ENCODE assay signal across 24 cellular contexts in the genomic region with DNA sequence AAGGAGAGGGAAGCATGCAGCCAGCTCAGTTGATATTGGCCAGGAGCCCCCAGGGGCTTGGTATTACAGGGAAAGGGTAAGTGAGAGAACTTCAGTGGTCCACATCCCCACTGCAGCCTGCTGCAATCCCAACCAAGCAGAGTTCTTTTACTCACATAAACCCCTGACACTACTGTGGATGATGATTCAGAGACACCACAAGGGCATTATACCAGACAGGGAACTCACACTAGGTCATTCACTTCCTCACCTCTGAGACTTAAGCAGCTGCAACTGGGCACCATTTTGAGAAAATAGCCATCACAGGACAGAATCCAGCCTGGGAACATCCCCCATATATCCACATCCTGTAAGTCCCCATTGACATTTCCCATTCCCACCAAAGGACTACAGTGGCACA.
DNase-seq lines count a peak whose midpoint lies in the region; FAIRE-seq and TF ChIP-seq lines count a peak whose summit lies in the region.
"Had no signal": no experiment of that assay in that cellular context is flagged by ENCODE, and none has a peak within 500 bp of the region (broad histone marks: within the 10 kb centered on the region; RNA-seq: fewer than 3 reads in every experiment).

No MANE protein-coding gene starts in this region.

- H2BK5ac ChIP-seq in H1 (ENCODE audit: low read depth, low read length) = no peak overlapping the region

- no peak overlapping the region for H4K5ac ChIP-seq in H1 (ENCODE audit: insufficient read length, low read depth, low read length)

- H3K9me3 ChIP-seq in GM23248 (ENCODE audit: low read depth) (no peaks in the 10 kb centered on the region), H1 (ENCODE audit: insufficient read depth in 2 of 2, low read depth in 1 of 2, low read length in 1 of 2) (no peaks in the 10 kb centered on the region), prostate gland (no peaks in the 10 kb centered on the region)
- H3K9me3 ChIP-seq: Caco-2 had no signal

- no peak overlapping the region for H2AK5ac ChIP-seq in H1 (ENCODE audit: low read depth, low read length)

- FAIRE-seq in H1 (lab: Jason Lieb, UNC) = no peak
- FAIRE-seq: GM12878, HTR-8/SVneo had no signal

- no peak overlapping the region for H3K23ac ChIP-seq in H1 (ENCODE audit: insufficient read length)

- H4K91ac ChIP-seq in H1 (replicated peaks; ENCODE audit: insufficient read length, low read length) = no peak overlapping the region

- TF ChIP-seq CTCF in H1 (IDR thresholded peaks at IDR 0.05; ENCODE audit: control extremely low read depth in 1 of 3, insufficient read depth in 1 of 3, low read depth in 1 of 3, low read length in 3 of 3) (no peak), prostate gland (IDR thresholded peaks at IDR 0.05) (no peak)

- H3F3A ChIP-seq in GM23248 (ENCODE audit: insufficient read depth) = no peaks in the 10 kb centered on the region

- in situ Hi-C loops in GM23248 (cut with MboI) = no loop called here

- H3K14ac ChIP-seq in H1 (ENCODE audit: insufficient read length) = no peak overlapping the region

- no peak overlapping the region for H2BK12ac ChIP-seq in H1 (ENCODE audit: low read depth, low read length)

- H2BK15ac ChIP-seq in H1 (ENCODE audit: low read length) = no peak overlapping the region

- TF ChIP-seq RAD21 in H1 (IDR thresholded peaks at IDR 0.05 in 1 of 2, conservative IDR thresholded peaks at IDR 0.05 in 1 of 2; ENCODE audit: low read depth in 2 of 2, low read length in 2 of 2) = no peak

- H3K9ac ChIP-seq in GM23248 = no peak overlapping the region
- no peak overlapping the region for H3K9ac ChIP-seq in H1 (replicated peaks in 1 of 4; ENCODE audit: extremely low read depth in 1 of 4, low read depth in 3 of 4, low read length in 3 of 4)
- H3K9ac ChIP-seq: BLaER1, KMS-11 had no signal

- TF ChIP-seq POLR2A in H1 (IDR thresholded peaks at IDR 0.05; ENCODE audit: control extremely low read depth in 1 of 2, low read depth in 2 of 2, low read length in 2 of 2) (no peak), prostate gland (IDR thresholded peaks at IDR 0.05) (no peak)

- H2BK120ac ChIP-seq in H1 (replicated peaks; ENCODE audit: low read depth, low read length) = no peak overlapping the region

- no peak overlapping the region for H3K56ac ChIP-seq in H1 (replicated peaks; ENCODE audit: insufficient read length, low read depth, low read length)

- TF ChIP-seq EP300 in H1 (IDR thresholded peaks at IDR 0.05; ENCODE audit: borderline replicate concordance in 1 of 2, low read depth in 2 of 2, low read length in 2 of 2) = no peak

- H3K4ac ChIP-seq in H1 (replicated peaks; ENCODE audit: insufficient read length, low read depth, low read length) = no peak overlapping the region

- no peak overlapping the region for H3K18ac ChIP-seq in H1 (ENCODE audit: extremely low read depth, low read length)

- H3K27me3 ChIP-seq in GM23248 (replicated peaks; ENCODE audit: insufficient read depth) (no peaks in the 10 kb centered on the region), H1 (replicated peaks in 1 of 4; ENCODE audit: control insufficient read depth in 3 of 4, extremely low read depth in 1 of 4, insufficient read depth in 3 of 4, low read length in 3 of 4) (no peaks in the 10 kb centered on the region), prostate gland (replicated peaks; ENCODE audit: insufficient read depth) (no peaks in the 10 kb centered on the region)
- H3K27me3 ChIP-seq: BLaER1, Peyer's patch had no signal

- POLR2A ChIA-PET in H1 (lab: Charles Lee; ENCODE audit: partially characterized antibody) = no interaction called here

- peaks cover 12% of the 10 kb centered on the region for H3K79me2 ChIP-seq in GM23248 (ENCODE audit: insufficient read depth)
- H3K79me2 ChIP-seq in H1 (ENCODE audit: control insufficient read depth in 1 of 2, insufficient read depth in 2 of 2, low read length in 2 of 2) = no peaks in the 10 kb centered on the region

- H3K4me2 ChIP-seq in GM23248 (ENCODE audit: unreplicated experiment) (no peak overlapping the region), H1 (ENCODE audit: insufficient read depth in 1 of 2, low read depth in 2 of 2, low read length in 2 of 2) (no peak overlapping the region)
- H3K4me2 ChIP-seq: BLaER1, KMS-11 had no signal

- CTCF ChIA-PET in H1 (lab: Charles Lee; ENCODE audit: partially characterized antibody) = no interaction called here

- H4K8ac ChIP-seq in H1 (ENCODE audit: extremely low read depth, insufficient read depth, low read length) = no peak overlapping the region

- H3K4me1 ChIP-seq in GM23248 (ENCODE audit: insufficient read depth) (peaks cover 10% of the 10 kb centered on the region), H1 (replicated peaks in 1 of 4; ENCODE audit: control insufficient read depth in 3 of 4, insufficient read depth in 4 of 4, low read length in 3 of 4) (no peaks in the 10 kb centered on the region), prostate gland (replicated peaks) (peaks cover 8% of the 10 kb centered on the region)
- H3K4me1 ChIP-seq: BLaER1, Caco-2, Peyer's patch had no signal

- H2BK20ac ChIP-seq in H1 (ENCODE audit: low read length) = no peak overlapping the region

- no peaks in the 10 kb centered on the region for H3K79me1 ChIP-seq in H1 (ENCODE audit: low read depth, low read length)

- H3K4me3 ChIP-seq in GM23248 (no peak overlapping the region), H1 (ENCODE audit: extremely low read depth in 1 of 4, insufficient read depth in 2 of 4, low read depth in 3 of 4, low read length in 4 of 4) (no peak overlapping the region), prostate gland (no peak overlapping the region)
- H3K4me3 ChIP-seq: BLaER1, GM12878, Peyer's patch had no signal

- intact Hi-C loops in prostate gland (cut with DNase I) = no loop called here

- no peaks in the 10 kb centered on the region for H3K23me2 ChIP-seq in H1 (ENCODE audit: low read depth, low read length)

- no peak overlapping the region for H2AFZ ChIP-seq in GM23248
- H2AFZ ChIP-seq in H1 (ENCODE audit: low read length) = 0 out of 2 replicates have a peak overlapping the region, but pooled peaks have one; percentile 38

- no peak overlapping the region for H3K27ac ChIP-seq in GM23248
- no peak overlapping the region for H3K27ac ChIP-seq in H1 (ENCODE audit: low read depth, low read length)
- peak overlapping the region; percentile 24 to 87 for H3K27ac ChIP-seq in prostate gland
- H3K27ac ChIP-seq: BLaER1, KMS-11, Peyer's patch had no signal

- no peaks in the 10 kb centered on the region for H3K9me2 ChIP-seq in GM23248 (ENCODE audit: insufficient read depth)

- H3K36me3 ChIP-seq in GM23248 (ENCODE audit: low read depth) (no peaks in the 10 kb centered on the region), H1 (ENCODE audit: control insufficient read depth in 2 of 4, insufficient read depth in 4 of 4, low read length in 3 of 4) (no peaks in the 10 kb centered on the region), prostate gland (no peaks in the 10 kb centered on the region)
- H3K36me3 ChIP-seq: BLaER1, Peyer's patch had no signal

- no peaks in the 10 kb centered on the region for H4K20me1 ChIP-seq in GM23248 (ENCODE audit: insufficient read depth)
- no peaks in the 10 kb centered on the region for H4K20me1 ChIP-seq in H1 (replicated peaks in 1 of 2; ENCODE audit: control insufficient read depth in 1 of 2, insufficient read depth in 2 of 2, low read length in 2 of 2)
- H4K20me1 ChIP-seq: BLaER1 had no signal

- peak; percentile 16 for DNase-seq in GM23248
- DNase-seq in LHCN-M2 (ENCODE audit: low read depth) = peak; percentile 56
- no peak for DNase-seq in H1 (ENCODE audit: low read depth in 1 of 2, low spot score in 2 of 2)
- DNase-seq in prostate gland (ENCODE audit: low spot score) = no peak
- no peak for DNase-seq in NCI-H2081 (lab: John Stamatoyannopoulos, UW)
- no peak for DNase-seq in SW 1271 (lab: John Stamatoyannopoulos, UW)
- no peak for DNase-seq in stimulated activated CD8-positive, alpha-beta memory T cell treated with anti-CD3 and anti-CD28 coated beads, Interleukin-4, amount 100 ng/mL, for 48 hours
- DNase-seq: ACHN; Caco-2; CD4-positive, alpha-beta memory T cell; DMS 273 treated with DMSO at 0.1 percent for 48 hours; DMS79 treated with DMSO at 0.1 percent for 48 hours; H7; MV-4-11; NCI-H1105 treated with DMSO at 0.1 percent for 48 hours; NCI-H2029 treated with DMSO at 0.1 percent for 48 hours; NCI-H2171; NCI-H345; NCI-H526; Peyer's patch had no signal

Comparison
In these comparisons a context has a peak if more than half of its experiments do, and no peak if none do; other contexts are left out.
1. DNase-seq: peak in GM23248 (single experiment) and LHCN-M2 (single experiment); none in H1 (0 of 2), prostate gland (single experiment), NCI-H2081 (0 of 2), SW 1271 (0 of 2) and stimulated activated CD8-positive, alpha-beta memory T cell treated with anti-CD3 and anti-CD28 coated beads, Interleukin-4, amount 100 ng/mL, for 48 hours (single experiment).
2. H3K27ac ChIP-seq: peak in prostate gland (2 of 2); none in GM23248 (single experiment) and H1 (single experiment).